ENCODE assay signal across 8 cellular contexts in genomic region chr12:22275847-22276246, GRCh38. TPM values are rescaled to one million over a fixed set of nuclear protein-coding genes. Genes with fewer than 3 reads are reported as not detected.
DNase-seq lines count a peak whose midpoint lies in the region; ATAC-seq and TF ChIP-seq lines count a peak whose summit lies in the region.

No MANE protein-coding gene starts in this region.

- no peak overlapping the region for H4K12ac ChIP-seq in trophoblast cell (ENCODE audit: low read depth, low read length)

- no peak overlapping the region for H4K8ac ChIP-seq in trophoblast cell (ENCODE audit: low read depth, low read length)

- no peak overlapping the region for H2BK12ac ChIP-seq in trophoblast cell (ENCODE audit: low read length)

- no peak overlapping the region for H2BK120ac ChIP-seq in trophoblast cell (ENCODE audit: insufficient read depth, low read length, poor library complexity)

- H3K23ac ChIP-seq in trophoblast cell (ENCODE audit: low read length) = no peak overlapping the region

- H2AK5ac ChIP-seq in trophoblast cell (ENCODE audit: low read length) = no peak overlapping the region

- TF ChIP-seq CTCF in BJ (IDR thresholded peaks at IDR 0.05; ENCODE audit: insufficient read depth, low read depth, low read length) = no peak
- no peak for TF ChIP-seq CTCF in foreskin keratinocyte (conservative IDR thresholded peaks at IDR 0.05)

- H3K9me3 ChIP-seq in trophoblast cell (ENCODE audit: insufficient read depth, low read depth, low read length) = no peaks in the 10 kb centered on the region

- H3K18ac ChIP-seq in trophoblast cell (ENCODE audit: low read length) = no peak overlapping the region

- H4K91ac ChIP-seq in trophoblast cell (ENCODE audit: low read depth, low read length) = no peak overlapping the region

- WGBS in trophoblast cell (ENCODE audit: extremely low coverage, insufficient coverage, insufficient read length) = no CpG with 5 or more reads among the region's 2 CpGs

- H3K4me3 ChIP-seq in BJ (ENCODE audit: low read depth, low read length) (no peak overlapping the region), trophoblast cell (ENCODE audit: low read depth, low read length) (no peak overlapping the region)

- H3K79me2 ChIP-seq in trophoblast cell (ENCODE audit: control insufficient read depth, insufficient read depth, low read length, poor library complexity) = no peaks in the 10 kb centered on the region

- H3K14ac ChIP-seq in trophoblast cell (ENCODE audit: low read length) = no peak overlapping the region

- no peak overlapping the region for H3K9ac ChIP-seq in trophoblast cell (ENCODE audit: low read length)

- H3K4me2 ChIP-seq in trophoblast cell (ENCODE audit: low read length) = peak overlapping the region; percentile 11

- POLR2A ChIA-PET in BJ (lab: Charles Lee) = no interaction called here

- H3K79me1 ChIP-seq in trophoblast cell (ENCODE audit: low read length) = peaks cover 4% of the 10 kb centered on the region

- peak; percentile 98 for DNase-seq in BJ (ENCODE audit: low read depth)
- DNase-seq in SW480 (ENCODE audit: low spot score) = peak; percentile 58
- peak; percentile 97 to 98 for DNase-seq in foreskin keratinocyte
- DNase-seq in trophoblast cell = peak; percentile 98 to 99
- no peak for DNase-seq in COR-L47 (lab: John Stamatoyannopoulos, UW)

- H3K4me1 ChIP-seq in foreskin keratinocyte (peaks cover 16% of the 10 kb centered on the region), trophoblast cell (ENCODE audit: control insufficient read depth in 1 of 2, insufficient read depth in 2 of 2, low read length in 2 of 2) (peaks cover 3 to 4% of the 10 kb centered on the region in 2 experiments)

- no peak overlapping the region for H2BK5ac ChIP-seq in trophoblast cell (ENCODE audit: low read depth, low read length, poor library complexity)

- no peaks in the 10 kb centered on the region for H3K36me3 ChIP-seq in BJ (ENCODE audit: control insufficient read depth, insufficient read depth, low read length)
- H3K36me3 ChIP-seq in trophoblast cell (ENCODE audit: control insufficient read depth in 1 of 2, insufficient read depth in 2 of 2, low read length in 2 of 2) = no peaks in the 10 kb centered on the region

- peak; percentile 99 for ATAC-seq in foreskin keratinocyte
- no peak for ATAC-seq in HG03521 (IDR thresholded peaks at IDR 0.05; ENCODE audit: unreplicated experiment)
- ATAC-seq in GM19395 (IDR thresholded peaks at IDR 0.05; ENCODE audit: unreplicated experiment) = no peak
- ATAC-seq in HG03045 (IDR thresholded peaks at IDR 0.05; ENCODE audit: unreplicated experiment) = no peak

- no peak overlapping the region for H2AFZ ChIP-seq in trophoblast cell (ENCODE audit: insufficient read depth, low read length, poor library complexity)

- CTCF ChIA-PET in BJ (lab: Yijun Ruan, JAX) = no interaction called here

- H3K27ac ChIP-seq in foreskin keratinocyte = peak overlapping the region; percentile 27
- H3K27ac ChIP-seq in trophoblast cell (ENCODE audit: low read depth, low read length) = peak overlapping the region; percentile 82

- H3K27me3 ChIP-seq in BJ (ENCODE audit: control insufficient read depth, insufficient read depth, low read length) (no peaks in the 10 kb centered on the region), foreskin keratinocyte (no peaks in the 10 kb centered on the region), trophoblast cell (ENCODE audit: insufficient read depth, low read length) (no peaks in the 10 kb centered on the region)

- no peak overlapping the region for H3K4ac ChIP-seq in trophoblast cell (ENCODE audit: low read depth, low read length)

RNA-seq across cellular contexts. Expression of gene ST8SIA1, which starts 58.7 kb away (rescaled TPM):
- not detected in 2 replicates for polyA plus RNA-seq in BJ (2011; rRNA removed)
- polyA minus RNA-seq in BJ (2011; rRNA and poly(A)+ RNA removed) = not detected in 2 replicates
- total RNA-seq in foreskin keratinocyte = 0.46 and 0.54 TPM in 2 replicates
- polyA plus RNA-seq in foreskin keratinocyte = 0.37 and 0.58 TPM in 2 replicates
- polyA plus RNA-seq in trophoblast cell (2013) = 0.35 and 0.48 TPM in 2 replicates
